7 cellular contexts compared by ENCODE assay signal in genomic region chr13:18874875-18875789, GRCh38.
A peak's percentile ranks its signal among the peaks of the same experiment; 100 is the strongest.
DNase-seq lines count a peak whose midpoint lies in the region; ATAC-seq and TF ChIP-seq lines count a peak whose summit lies in the region.
"Not testable (repeated sequence)": the region's sequence is repeated elsewhere in the genome, so short reads cannot be mapped to it uniquely, and the experiment has no call there.

No MANE protein-coding gene starts in this region.

- H3K36me3 Mint-ChIP-seq in activated T-cell treated with anti-CD3 and anti-CD28 coated beads, Interleukin-2, amount 50 U/mL, for 72 hours (ENCODE audit: insufficient read depth in 2 of 2): not testable (repeated sequence)

- not testable (repeated sequence) for H3K9me3 ChIP-seq in left lung, psoas muscle

- not testable (repeated sequence) for H3K9me3 Mint-ChIP-seq in activated T-cell treated with anti-CD3 and anti-CD28 coated beads, Interleukin-2, amount 50 U/mL, for 72 hours

- not testable (repeated sequence) for H3K27ac Mint-ChIP-seq in activated T-cell treated with anti-CD3 and anti-CD28 coated beads, Interleukin-2, amount 50 U/mL, for 72 hours

- intact Hi-C loops in Right ventricle myocardium superior (cut with DNase I); left lung (cut with DNase I); psoas muscle (cut with DNase I): not testable (repeated sequence)

- peak overlapping the region; percentile 71 for H3K27ac ChIP-seq in 22Rv1
- not testable (repeated sequence) for H3K27ac ChIP-seq in left lung, psoas muscle

- ATAC-seq in activated T-cell treated with anti-CD3 and anti-CD28 coated beads, Interleukin-2, amount 50 U/mL, for 72 hours (replicated peaks in 1 of 2): peak; percentile 49 to 57
- ATAC-seq in Right ventricle myocardium superior (ENCODE audit: poor library complexity) (peak; percentile 63), left lung (peak; percentile 89), psoas muscle (peak in 1 of 4 donors; percentile 58)

- peak overlapping the region in 1 of 2 donors; percentile 40 for H3K4me3 Mint-ChIP-seq in activated T-cell treated with anti-CD3 and anti-CD28 coated beads, Interleukin-2, amount 50 U/mL, for 72 hours

- H3K27me3 Mint-ChIP-seq in activated T-cell treated with anti-CD3 and anti-CD28 coated beads, Interleukin-2, amount 50 U/mL, for 72 hours (ENCODE audit: low read depth): not testable (repeated sequence)

- not testable (repeated sequence) for H3K27me3 ChIP-seq in left lung; psoas muscle (ENCODE audit: insufficient read depth in 3 of 3, low read length in 2 of 3)

- WGBS in psoas muscle, 3 donors: 35 to 43% (median 37%) methylated on average over 47 to 72 of the region's 72 CpGs

- H3K4me1 ChIP-seq in left lung, psoas muscle: not testable (repeated sequence)

- not testable (repeated sequence) for H3K36me3 ChIP-seq in left lung; psoas muscle (ENCODE audit: insufficient read depth in 1 of 2, low read depth in 1 of 2)

- not testable (repeated sequence) for H3K4me3 ChIP-seq in left lung, psoas muscle

- H3K4me1 Mint-ChIP-seq in activated T-cell treated with anti-CD3 and anti-CD28 coated beads, Interleukin-2, amount 50 U/mL, for 72 hours (ENCODE audit: low read depth): not testable (repeated sequence)

- TF ChIP-seq CTCF in 22Rv1 (IDR thresholded peaks at IDR 0.05); left lung (IDR thresholded peaks at IDR 0.05); psoas muscle (IDR thresholded peaks at IDR 0.05): not testable (repeated sequence)

- DNase-seq in NCI-H1930 (lab: John Stamatoyannopoulos, UW) (peak; percentile 32 to 47), RKO (ENCODE audit: low spot score) (peak; percentile 43), Right ventricle myocardium superior (peak; percentile 42), psoas muscle (peak; percentile 19 to 54)
- DNase-seq in activated T-cell treated with anti-CD3 and anti-CD28 coated beads, Interleukin-2, amount 50 U/mL, for 72 hours: peak in 1 of 2 donors; percentile 1
- DNase-seq in left lung: not testable (repeated sequence)
